In genomic region chr21:34088752-34089151, GRCh38 we compare ENCODE assay signal across 21 cellular contexts.
"Had no signal": no experiment of that assay in that cellular context is flagged by ENCODE, and none has a peak within 500 bp of the region (broad histone marks: within the 10 kb centered on the region; RNA-seq: fewer than 3 reads in every experiment).

No MANE protein-coding gene starts in this region.

- H3K9me3 ChIP-seq: esophagus muscularis mucosa, lower lobe of right lung, prostate gland, right atrium auricular region, suprapubic skin, transverse colon, vagina had no signal

- H3K4me2 ChIP-seq: smooth muscle cell had no signal

- H3K4me3 Mint-ChIP-seq: nephron progenitor cell; stimulated activated naive CD8-positive, alpha-beta T cell treated with anti-CD3 and anti-CD28 coated beads, Interleukin-15, amount 100 ng/mL, for 72 hours had no signal

- H3K36me3 ChIP-seq: esophagus muscularis mucosa, lower lobe of right lung, prostate gland, right atrium auricular region, suprapubic skin, transverse colon, vagina had no signal

- H3K27me3 Mint-ChIP-seq: naive thymus-derived CD8-positive, alpha-beta T cell; stimulated activated naive CD8-positive, alpha-beta T cell treated with anti-CD3 and anti-CD28 coated beads, Interleukin-15, amount 100 ng/mL, for 72 hours had no signal

- H3K9me3 Mint-ChIP-seq: naive thymus-derived CD8-positive, alpha-beta T cell; nephron progenitor cell; stimulated activated naive CD8-positive, alpha-beta T cell treated with anti-CD3 and anti-CD28 coated beads, Interleukin-15, amount 100 ng/mL, for 72 hours had no signal

- H3K27me3 ChIP-seq: esophagus muscularis mucosa, right atrium auricular region, suprapubic skin, transverse colon, vagina had no signal

- H3K4me3 ChIP-seq: esophagus muscularis mucosa, lower lobe of right lung, prostate gland, right atrium auricular region, smooth muscle cell, suprapubic skin, transverse colon, vagina had no signal

- DNase-seq: dermis blood vessel endothelial cell; effector memory CD4-positive, alpha-beta T cell; foreskin melanocyte; left ventricle myocardium superior; lower lobe of right lung; naive thymus-derived CD8-positive, alpha-beta T cell; nephron progenitor cell; nucleus accumbens; stimulated activated CD4-positive, alpha-beta T cell treated with anti-CD3 and anti-CD28 coated beads, Interleukin-12 subunit alpha, Interleukin-12 subunit beta, amount 100 ng/mL, for 4 hours; stimulated activated CD4-positive, alpha-beta T cell treated with anti-CD3 and anti-CD28 coated beads, Interleukin-1b, Interleukin-23, amount 100 ng/mL, for 48 hours; stimulated activated CD4-positive, alpha-beta T cell treated with anti-CD3 and anti-CD28 coated beads, Interleukin-4, amount 100 ng/mL, for 1 hour; stimulated activated CD8-positive, alpha-beta memory T cell treated with anti-CD3 and anti-CD28 coated beads, Interleukin-4, amount 100 ng/mL, for 48 hours; stimulated activated naive CD4-positive, alpha-beta T cell; stimulated activated naive CD8-positive, alpha-beta T cell treated with anti-CD3 and anti-CD28 coated beads, Interleukin-15, amount 100 ng/mL, for 72 hours; transverse colon had no signal
